Comparison of ENCODE assay signal across 8 cellular contexts in genomic region chr2:161136696-161137324, GRCh38. TPM values are rescaled to one million over a fixed set of nuclear protein-coding genes. Genes with fewer than 3 reads are reported as not detected.
DNase-seq lines count a peak whose midpoint lies in the region; ATAC-seq and TF ChIP-seq lines count a peak whose summit lies in the region.

No MANE protein-coding gene starts in this region.

- ATAC-seq in DND-41 (ENCODE audit: insufficient read depth, low read depth) (peak; percentile 31; the same call in 1 of the 3 replicates), GM19351 (IDR thresholded peaks at IDR 0.05; ENCODE audit: unreplicated experiment) (peak; percentile 72), HG03432 (IDR thresholded peaks at IDR 0.05; ENCODE audit: unreplicated experiment) (peak; percentile 84), left cardiac atrium (peak; percentile 84 to 89)

- H3K27me3 ChIP-seq in DND-41 (ENCODE audit: insufficient read depth, low read length, poor library complexity): no peaks in the 10 kb centered on the region

- H3K36me3 Mint-ChIP-seq in stimulated activated naive CD8-positive, alpha-beta T cell treated with anti-CD3 and anti-CD28 coated beads, Interleukin-15, Interleukin-2, amounts not matched to agents 100 ng/mL and 50 ng/mL, for 24 hours (ENCODE audit: low read depth): peaks cover 7% of the 10 kb centered on the region

- no peak overlapping the region for H3K27ac ChIP-seq in DND-41 (ENCODE audit: low read length)
- H3K27ac ChIP-seq in VCaP: peak overlapping the region; percentile 64; the same call in 1 of the 2 replicates

- intact Hi-C loops in left cardiac atrium (cut with DNase I): no loop called here

- peaks cover 56% of the 10 kb centered on the region for H3K4me1 Mint-ChIP-seq in stimulated activated naive CD8-positive, alpha-beta T cell treated with anti-CD3 and anti-CD28 coated beads, Interleukin-15, Interleukin-2, amounts not matched to agents 100 ng/mL and 50 ng/mL, for 24 hours (ENCODE audit: low read depth)

- H3K27ac Mint-ChIP-seq in stimulated activated naive CD8-positive, alpha-beta T cell treated with anti-CD3 and anti-CD28 coated beads, Interleukin-15, Interleukin-2, amounts not matched to agents 100 ng/mL and 50 ng/mL, for 24 hours: peak overlapping the region; percentile 97

- H3K36me3 ChIP-seq in DND-41 (ENCODE audit: insufficient read depth, low read length): no peaks in the 10 kb centered on the region

- TF ChIP-seq CTCF in DND-41 (IDR thresholded peaks at IDR 0.05; ENCODE audit: borderline replicate concordance, extremely low read depth, low read length, poor library complexity, severe bottlenecking) (no peak), VCaP (conservative IDR thresholded peaks at IDR 0.05) (no peak)

- H3K9me3 Mint-ChIP-seq in stimulated activated naive CD8-positive, alpha-beta T cell treated with anti-CD3 and anti-CD28 coated beads, Interleukin-15, Interleukin-2, amounts not matched to agents 100 ng/mL and 50 ng/mL, for 24 hours: no peaks in the 10 kb centered on the region

- no peak overlapping the region for H3K4me2 ChIP-seq in DND-41 (ENCODE audit: insufficient read depth, low read length)

- no peaks in the 10 kb centered on the region for H3K79me2 ChIP-seq in DND-41 (ENCODE audit: insufficient read depth, low read length)

- peak overlapping the region; percentile 89 for H3K4me3 Mint-ChIP-seq in stimulated activated naive CD8-positive, alpha-beta T cell treated with anti-CD3 and anti-CD28 coated beads, Interleukin-15, Interleukin-2, amounts not matched to agents 100 ng/mL and 50 ng/mL, for 24 hours

- peak overlapping the region; percentile 62; the same call in 1 of the 2 replicates for H2AFZ ChIP-seq in DND-41 (ENCODE audit: low read depth, low read length)

- no peak overlapping the region for H3K9ac ChIP-seq in DND-41 (ENCODE audit: low read depth, low read length)

- H3K9me3 ChIP-seq in DND-41 (ENCODE audit: insufficient read depth, low read length, severe bottlenecking): no peaks in the 10 kb centered on the region

- no peaks in the 10 kb centered on the region for H3K27me3 Mint-ChIP-seq in stimulated activated naive CD8-positive, alpha-beta T cell treated with anti-CD3 and anti-CD28 coated beads, Interleukin-15, Interleukin-2, amounts not matched to agents 100 ng/mL and 50 ng/mL, for 24 hours

- H4K20me1 ChIP-seq in DND-41 (ENCODE audit: insufficient read depth, low read length): no peaks in the 10 kb centered on the region

- H3K4me3 ChIP-seq in DND-41 (ENCODE audit: low read depth in 1 of 2, low read length in 2 of 2): no peak overlapping the region

- H3K4me1 ChIP-seq in DND-41 (ENCODE audit: insufficient read depth, low read length): no peaks in the 10 kb centered on the region; the same call in 1 of the 2 replicates

- DNase-seq in DND-41: no peak
- no peak for DNase-seq in left cardiac atrium
- no peak for DNase-seq in SHP77 (lab: John Stamatoyannopoulos, UW)
- DNase-seq in DMS79 treated with DMSO at 0.1 percent for 48 hours (lab: John Stamatoyannopoulos, UW): no peak

RNA-seq across cellular contexts. Expression of gene TANK, which starts 23.4 kb away (rescaled TPM):
- 10 to 100 TPM; 33.6 to 33.7 TPM for total RNA-seq in left cardiac atrium

Comparison
In these comparisons a context has a peak if more than half of its experiments do, and no peak if none do; other contexts are left out.
1. ATAC-seq: peak in every context shown above with its lines; median percentile 86 in left cardiac atrium; 84 in HG03432; 72 in GM19351; 31 in DND-41.